1 cellular context compared by ENCODE assay signal in the genomic region with DNA sequence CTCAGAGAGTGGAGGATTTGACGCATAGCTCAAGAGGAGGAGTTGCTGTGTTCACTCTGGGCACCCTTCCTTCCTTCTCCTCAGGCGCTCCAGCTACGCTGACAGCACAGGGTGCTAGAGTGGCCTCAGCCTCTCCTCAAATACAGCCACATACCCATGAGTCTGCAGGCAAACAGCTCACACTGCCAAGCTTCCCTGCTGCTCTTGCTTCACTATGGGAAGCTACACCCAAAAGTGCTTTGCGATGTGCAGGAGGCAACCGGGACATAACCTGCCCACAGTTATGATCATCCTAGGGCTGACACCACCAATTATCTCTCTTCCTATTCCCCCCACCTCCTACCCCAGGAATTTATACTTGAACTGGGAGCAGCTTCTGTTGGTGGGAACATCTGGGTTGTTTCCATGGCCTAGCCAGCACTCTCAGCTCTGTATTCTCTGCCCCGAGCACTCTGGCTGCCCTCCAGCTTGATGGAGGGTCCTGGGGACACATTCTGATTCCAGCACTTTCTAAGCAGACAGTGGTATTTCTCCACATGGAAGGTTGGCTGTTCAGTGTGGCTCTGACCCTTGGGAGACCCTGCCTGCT.
TF ChIP-seq lines count a peak whose summit lies in the region.

No MANE protein-coding gene starts in this region.

TF ChIP-seq in WTC11, 78 proteins besides CTCF, POLR2A, EP300 and RAD21 (continued from another document):
- TF ChIP-seq, protein P1, sequence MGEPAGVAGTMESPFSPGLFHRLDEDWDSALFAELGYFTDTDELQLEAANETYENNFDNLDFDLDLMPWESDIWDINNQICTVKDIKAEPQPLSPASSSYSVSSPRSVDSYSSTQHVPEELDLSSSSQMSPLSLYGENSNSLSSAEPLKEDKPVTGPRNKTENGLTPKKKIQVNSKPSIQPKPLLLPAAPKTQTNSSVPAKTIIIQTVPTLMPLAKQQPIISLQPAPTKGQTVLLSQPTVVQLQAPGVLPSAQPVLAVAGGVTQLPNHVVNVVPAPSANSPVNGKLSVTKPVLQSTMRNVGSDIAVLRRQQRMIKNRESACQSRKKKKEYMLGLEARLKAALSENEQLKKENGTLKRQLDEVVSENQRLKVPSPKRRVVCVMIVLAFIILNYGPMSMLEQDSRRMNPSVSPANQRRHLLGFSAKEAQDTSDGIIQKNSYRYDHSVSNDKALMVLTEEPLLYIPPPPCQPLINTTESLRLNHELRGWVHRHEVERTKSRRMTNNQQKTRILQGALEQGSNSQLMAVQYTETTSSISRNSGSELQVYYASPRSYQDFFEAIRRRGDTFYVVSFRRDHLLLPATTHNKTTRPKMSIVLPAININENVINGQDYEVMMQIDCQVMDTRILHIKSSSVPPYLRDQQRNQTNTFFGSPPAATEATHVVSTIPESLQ (CRISPR knock-in tag; IDR thresholded peaks at IDR 0.05): no peak
- TF ChIP-seq CREM (CRISPR knock-in tag; IDR thresholded peaks at IDR 0.05): no peak
- TF ChIP-seq, protein P2, sequence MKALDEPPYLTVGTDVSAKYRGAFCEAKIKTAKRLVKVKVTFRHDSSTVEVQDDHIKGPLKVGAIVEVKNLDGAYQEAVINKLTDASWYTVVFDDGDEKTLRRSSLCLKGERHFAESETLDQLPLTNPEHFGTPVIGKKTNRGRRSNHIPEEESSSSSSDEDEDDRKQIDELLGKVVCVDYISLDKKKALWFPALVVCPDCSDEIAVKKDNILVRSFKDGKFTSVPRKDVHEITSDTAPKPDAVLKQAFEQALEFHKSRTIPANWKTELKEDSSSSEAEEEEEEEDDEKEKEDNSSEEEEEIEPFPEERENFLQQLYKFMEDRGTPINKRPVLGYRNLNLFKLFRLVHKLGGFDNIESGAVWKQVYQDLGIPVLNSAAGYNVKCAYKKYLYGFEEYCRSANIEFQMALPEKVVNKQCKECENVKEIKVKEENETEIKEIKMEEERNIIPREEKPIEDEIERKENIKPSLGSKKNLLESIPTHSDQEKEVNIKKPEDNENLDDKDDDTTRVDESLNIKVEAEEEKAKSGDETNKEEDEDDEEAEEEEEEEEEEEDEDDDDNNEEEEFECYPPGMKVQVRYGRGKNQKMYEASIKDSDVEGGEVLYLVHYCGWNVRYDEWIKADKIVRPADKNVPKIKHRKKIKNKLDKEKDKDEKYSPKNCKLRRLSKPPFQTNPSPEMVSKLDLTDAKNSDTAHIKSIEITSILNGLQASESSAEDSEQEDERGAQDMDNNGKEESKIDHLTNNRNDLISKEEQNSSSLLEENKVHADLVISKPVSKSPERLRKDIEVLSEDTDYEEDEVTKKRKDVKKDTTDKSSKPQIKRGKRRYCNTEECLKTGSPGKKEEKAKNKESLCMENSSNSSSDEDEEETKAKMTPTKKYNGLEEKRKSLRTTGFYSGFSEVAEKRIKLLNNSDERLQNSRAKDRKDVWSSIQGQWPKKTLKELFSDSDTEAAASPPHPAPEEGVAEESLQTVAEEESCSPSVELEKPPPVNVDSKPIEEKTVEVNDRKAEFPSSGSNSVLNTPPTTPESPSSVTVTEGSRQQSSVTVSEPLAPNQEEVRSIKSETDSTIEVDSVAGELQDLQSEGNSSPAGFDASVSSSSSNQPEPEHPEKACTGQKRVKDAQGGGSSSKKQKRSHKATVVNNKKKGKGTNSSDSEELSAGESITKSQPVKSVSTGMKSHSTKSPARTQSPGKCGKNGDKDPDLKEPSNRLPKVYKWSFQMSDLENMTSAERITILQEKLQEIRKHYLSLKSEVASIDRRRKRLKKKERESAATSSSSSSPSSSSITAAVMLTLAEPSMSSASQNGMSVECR (CRISPR knock-in tag; IDR thresholded peaks at IDR 0.05; ENCODE audit: borderline replicate concordance): no peak
- no peak for TF ChIP-seq NR1H2 (CRISPR knock-in tag; IDR thresholded peaks at IDR 0.05)
- no peak for TF ChIP-seq OVOL2 (CRISPR knock-in tag; IDR thresholded peaks at IDR 0.05; ENCODE audit: borderline replicate concordance)
- TF ChIP-seq, protein P3, sequence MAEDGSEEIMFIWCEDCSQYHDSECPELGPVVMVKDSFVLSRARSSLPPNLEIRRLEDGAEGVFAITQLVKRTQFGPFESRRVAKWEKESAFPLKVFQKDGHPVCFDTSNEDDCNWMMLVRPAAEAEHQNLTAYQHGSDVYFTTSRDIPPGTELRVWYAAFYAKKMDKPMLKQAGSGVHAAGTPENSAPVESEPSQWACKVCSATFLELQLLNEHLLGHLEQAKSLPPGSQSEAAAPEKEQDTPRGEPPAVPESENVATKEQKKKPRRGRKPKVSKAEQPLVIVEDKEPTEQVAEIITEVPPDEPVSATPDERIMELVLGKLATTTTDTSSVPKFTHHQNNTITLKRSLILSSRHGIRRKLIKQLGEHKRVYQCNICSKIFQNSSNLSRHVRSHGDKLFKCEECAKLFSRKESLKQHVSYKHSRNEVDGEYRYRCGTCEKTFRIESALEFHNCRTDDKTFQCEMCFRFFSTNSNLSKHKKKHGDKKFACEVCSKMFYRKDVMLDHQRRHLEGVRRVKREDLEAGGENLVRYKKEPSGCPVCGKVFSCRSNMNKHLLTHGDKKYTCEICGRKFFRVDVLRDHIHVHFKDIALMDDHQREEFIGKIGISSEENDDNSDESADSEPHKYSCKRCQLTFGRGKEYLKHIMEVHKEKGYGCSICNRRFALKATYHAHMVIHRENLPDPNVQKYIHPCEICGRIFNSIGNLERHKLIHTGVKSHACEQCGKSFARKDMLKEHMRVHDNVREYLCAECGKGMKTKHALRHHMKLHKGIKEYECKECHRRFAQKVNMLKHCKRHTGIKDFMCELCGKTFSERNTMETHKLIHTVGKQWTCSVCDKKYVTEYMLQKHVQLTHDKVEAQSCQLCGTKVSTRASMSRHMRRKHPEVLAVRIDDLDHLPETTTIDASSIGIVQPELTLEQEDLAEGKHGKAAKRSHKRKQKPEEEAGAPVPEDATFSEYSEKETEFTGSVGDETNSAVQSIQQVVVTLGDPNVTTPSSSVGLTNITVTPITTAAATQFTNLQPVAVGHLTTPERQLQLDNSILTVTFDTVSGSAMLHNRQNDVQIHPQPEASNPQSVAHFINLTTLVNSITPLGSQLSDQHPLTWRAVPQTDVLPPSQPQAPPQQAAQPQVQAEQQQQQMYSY (CRISPR knock-in tag; IDR thresholded peaks at IDR 0.05): no peak
- TF ChIP-seq ESRRA (CRISPR knock-in tag; IDR thresholded peaks at IDR 0.05; ENCODE audit: borderline replicate concordance): no peak
- TF ChIP-seq NFATC4 (CRISPR knock-in tag; IDR thresholded peaks at IDR 0.05): no peak
- no peak for TF ChIP-seq KAT7 (CRISPR knock-in tag; IDR thresholded peaks at IDR 0.05; ENCODE audit: borderline replicate concordance)
- no peak for TF ChIP-seq SMAD4 (CRISPR knock-in tag; IDR thresholded peaks at IDR 0.05)
